Comparison of ENCODE assay signal across 29 cellular contexts in the genomic region with DNA sequence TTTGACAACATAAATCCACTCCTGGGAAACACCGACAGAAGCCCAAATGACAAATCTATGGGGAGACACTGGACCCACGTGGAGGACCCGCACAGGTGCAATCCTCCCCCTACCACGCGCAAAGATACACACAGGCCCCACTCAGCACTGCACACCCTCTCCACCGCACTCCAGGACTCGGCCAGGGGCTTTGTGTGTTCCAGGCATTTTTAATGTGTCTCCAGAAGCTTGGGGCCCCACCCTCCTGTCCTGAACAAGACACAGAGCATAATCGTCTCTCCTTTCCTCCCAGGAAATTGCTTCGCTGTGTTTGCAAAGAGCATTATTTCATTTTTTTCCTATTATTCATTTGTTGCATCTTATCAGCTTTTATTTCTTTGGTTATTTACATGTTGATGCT.
"Had no signal": no experiment of that assay in that cellular context is flagged by ENCODE, and none has a peak within 500 bp of the region (broad histone marks: within the 10 kb centered on the region; RNA-seq: fewer than 3 reads in every experiment).

No MANE protein-coding gene starts in this region.

- H3K36me3 Mint-ChIP-seq: activated CD4-positive, alpha-beta memory T cell treated with anti-CD3 and anti-CD28 coated beads for 36 hours; activated naive CD8-positive, alpha-beta T cell treated with anti-CD3 and anti-CD28 coated beads for 36 hours; brain; natural killer cell; stimulated activated memory B cell treated with anti-CD40 and anti-IgM and Interleukin-4, amounts not matched to agents 10 μg/mL and 1 μg/mL and 100 μg/mL, for 72 hours had no signal

- H3K4me1 Mint-ChIP-seq: activated naive CD8-positive, alpha-beta T cell treated with anti-CD3 and anti-CD28 coated beads for 36 hours; natural killer cell; stimulated activated memory B cell treated with anti-CD40 and anti-IgM and Interleukin-4, amounts not matched to agents 10 μg/mL and 1 μg/mL and 100 μg/mL, for 72 hours had no signal

- H3K4me3 Mint-ChIP-seq: activated CD4-positive, alpha-beta memory T cell treated with anti-CD3 and anti-CD28 coated beads for 36 hours; activated naive CD4-positive, alpha-beta T cell treated with anti-CD3 and anti-CD28 coated beads for 36 hours; activated naive CD8-positive, alpha-beta T cell treated with anti-CD3 and anti-CD28 coated beads for 36 hours; activated T-helper 1 cell treated with anti-CD3 and anti-CD28 coated beads, Interleukin-12 subunit alpha, Interleukin-12 subunit beta, Interleukin-2, Interleukin-4 antibody, amounts not matched to agents 30 ng/mL and 10 ng/mL and 1 ng/mL, durations not matched to agents 14 hours and 24 hours and 36 hours; natural killer cell; stimulated activated memory B cell treated with anti-CD40 and anti-IgM and Interleukin-4, amounts not matched to agents 10 μg/mL and 1 μg/mL and 100 μg/mL, for 72 hours; T-helper 2 cell treated with Interferon-gamma antibody and Interleukin-4, amounts not matched to agents 5 μg/mL and 100 μg/mL, for 36 hours had no signal

- ATAC-seq: activated CD4-positive, CD25-positive, alpha-beta regulatory T cell treated with anti-CD3 and anti-CD28 coated beads, Interleukin-2, amount 50 U/mL, for 24 hours; esophagus mucosa; foreskin keratinocyte; heart right ventricle; left cardiac atrium; natural killer cell; pancreas; psoas muscle; stimulated activated memory B cell treated with anti-CD40 and anti-IgM and Interleukin-4, amounts not matched to agents 10 μg/mL and 1 μg/mL and 100 μg/mL, for 72 hours had no signal

- H3K36me3 ChIP-seq: ascending aorta, heart right ventricle, pancreas, stomach, thyroid gland had no signal

- H3K27me3 Mint-ChIP-seq: activated CD4-positive, alpha-beta memory T cell treated with anti-CD3 and anti-CD28 coated beads for 36 hours; activated naive CD8-positive, alpha-beta T cell treated with anti-CD3 and anti-CD28 coated beads for 36 hours; stimulated activated memory B cell treated with anti-CD40 and anti-IgM and Interleukin-4, amounts not matched to agents 10 μg/mL and 1 μg/mL and 100 μg/mL, for 72 hours had no signal

- H3K4me2 ChIP-seq: smooth muscle cell had no signal

- H3K9me3 Mint-ChIP-seq: activated CD4-positive, alpha-beta memory T cell treated with anti-CD3 and anti-CD28 coated beads for 36 hours; activated naive CD4-positive, alpha-beta T cell treated with anti-CD3 and anti-CD28 coated beads for 36 hours; activated naive CD8-positive, alpha-beta T cell treated with anti-CD3 and anti-CD28 coated beads for 36 hours; activated T-helper 1 cell treated with anti-CD3 and anti-CD28 coated beads, Interleukin-12 subunit alpha, Interleukin-12 subunit beta, Interleukin-2, Interleukin-4 antibody, amounts not matched to agents 30 ng/mL and 10 ng/mL and 1 ng/mL, durations not matched to agents 14 hours and 24 hours and 36 hours; brain; natural killer cell; stimulated activated memory B cell treated with anti-CD40 and anti-IgM and Interleukin-4, amounts not matched to agents 10 μg/mL and 1 μg/mL and 100 μg/mL, for 72 hours; T-helper 2 cell treated with Interferon-gamma antibody and Interleukin-4, amounts not matched to agents 5 μg/mL and 100 μg/mL, for 36 hours had no signal

- H3K27me3 ChIP-seq: ascending aorta, foreskin keratinocyte, heart right ventricle, pancreas, stomach, thyroid gland had no signal

- H3K4me3 ChIP-seq: ascending aorta, heart right ventricle, pancreas, psoas muscle, smooth muscle cell, stomach, thyroid gland had no signal

- H3K4me1 ChIP-seq: ascending aorta, pancreas had no signal

- H3K27ac ChIP-seq: ascending aorta, foreskin keratinocyte, heart right ventricle, pancreas, psoas muscle, stomach had no signal

- H3K27ac Mint-ChIP-seq: activated CD4-positive, alpha-beta memory T cell treated with anti-CD3 and anti-CD28 coated beads for 36 hours; activated naive CD4-positive, alpha-beta T cell treated with anti-CD3 and anti-CD28 coated beads for 36 hours; activated naive CD8-positive, alpha-beta T cell treated with anti-CD3 and anti-CD28 coated beads for 36 hours; activated T-helper 1 cell treated with anti-CD3 and anti-CD28 coated beads, Interleukin-12 subunit alpha, Interleukin-12 subunit beta, Interleukin-2, Interleukin-4 antibody, amounts not matched to agents 30 ng/mL and 10 ng/mL and 1 ng/mL, durations not matched to agents 14 hours and 24 hours and 36 hours; natural killer cell; stimulated activated memory B cell treated with anti-CD40 and anti-IgM and Interleukin-4, amounts not matched to agents 10 μg/mL and 1 μg/mL and 100 μg/mL, for 72 hours; T-helper 2 cell treated with Interferon-gamma antibody and Interleukin-4, amounts not matched to agents 5 μg/mL and 100 μg/mL, for 36 hours had no signal

- DNase-seq: activated CD4-positive, alpha-beta memory T cell treated with anti-CD3 and anti-CD28 coated beads for 36 hours; activated CD4-positive, alpha-beta T cell treated with anti-CD3 and anti-CD28 coated beads for 48 hours; activated CD8-positive, alpha-beta memory T cell treated with anti-CD3 and anti-CD28 coated beads, Interleukin-2, amount 50 U/mL, for 4 hours; activated effector memory CD4-positive, alpha-beta T cell treated with anti-CD3 and anti-CD28 coated beads, Interleukin-2, amount 50 U/mL, for 16 hours; activated naive CD4-positive, alpha-beta T cell treated with anti-CD3 and anti-CD28 coated beads for 36 hours; activated naive CD8-positive, alpha-beta T cell treated with anti-CD3 and anti-CD28 coated beads for 36 hours; activated T-cell treated with anti-CD3 and anti-CD28 coated beads, Interleukin-2, amount 50 U/mL, for 1 hour; cortex of kidney; foreskin keratinocyte; heart right ventricle; left cardiac atrium; natural killer cell; nucleus accumbens; pancreas; psoas muscle; stimulated activated CD4-positive, alpha-beta T cell treated with anti-CD3 and anti-CD28 coated beads, Interleukin-1b, Interleukin-23, amount 100 ng/mL, for 48 hours; stimulated activated CD4-positive, alpha-beta T cell treated with anti-CD3 and anti-CD28 coated beads, Interleukin-4, amount 100 ng/mL, for 4 hours; stimulated activated CD8-positive, alpha-beta memory T cell treated with anti-CD3 and anti-CD28 coated beads, Interleukin-4, amount 100 ng/mL, for 48 hours; stomach; T-helper 1 cell; thyroid gland had no signal

- H3K9me3 ChIP-seq: ascending aorta, heart right ventricle, pancreas, psoas muscle, stomach, thyroid gland had no signal
